ENCODE assay signal across 15 cellular contexts in the genomic region with DNA sequence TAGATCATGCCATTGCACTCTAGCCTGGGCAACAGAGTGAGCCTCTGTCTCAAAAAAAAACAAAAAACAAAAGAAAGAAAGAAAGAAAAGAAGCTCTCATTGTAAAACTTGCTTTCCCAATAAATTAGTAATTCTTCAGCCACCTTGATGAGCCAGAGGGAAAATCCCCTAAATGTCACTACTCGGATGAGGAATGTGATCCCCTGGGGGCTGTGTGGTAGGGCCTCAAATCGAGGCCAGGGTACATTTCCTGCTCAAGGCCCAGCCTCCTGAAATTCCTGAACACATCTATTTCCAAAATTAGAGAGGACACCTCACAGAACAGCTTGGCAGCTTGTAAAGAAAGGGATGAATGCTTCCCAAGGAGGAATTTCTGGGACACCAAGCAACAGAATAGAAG.
"Had no signal": no experiment of that assay in that cellular context is flagged by ENCODE, and none has a peak within 500 bp of the region (broad histone marks: within the 10 kb centered on the region; RNA-seq: fewer than 3 reads in every experiment).

No MANE protein-coding gene starts in this region.

- H3K4me3 ChIP-seq: breast epithelium, esophagus squamous epithelium, tibial nerve, uterus had no signal

- H3K4me1 ChIP-seq: breast epithelium, uterus had no signal

- H3K27me3 ChIP-seq: breast epithelium, esophagus squamous epithelium, tibial nerve, uterus had no signal

- DNase-seq: activated CD4-positive, alpha-beta T cell treated with anti-CD3 and anti-CD28 coated beads, Interleukin-2, amount 10 ng/mL, durations not matched to agents 7 days and 5 days; activated CD8-positive, alpha-beta memory T cell treated with anti-CD3 and anti-CD28 coated beads, Interleukin-2, amount 50 U/mL, for 4 hours; activated naive CD4-positive, alpha-beta T cell treated with anti-CD3 and anti-CD28 coated beads for 36 hours; activated T-cell treated with anti-CD3 and anti-CD28 coated beads, Interleukin-2, amount 50 U/mL, for 4 hours; anterior cingulate cortex; effector CD8-positive, alpha-beta T cell; esophagus squamous epithelium; hypothalamus; islet precursor cell; right cardiac atrium; uterus had no signal

- H3K36me3 ChIP-seq: breast epithelium, esophagus squamous epithelium, tibial nerve, uterus had no signal

- ATAC-seq: activated T-cell treated with anti-CD3 and anti-CD28 coated beads, Interleukin-2, amount 50 U/mL, for 4 hours; left lobe of liver; right cardiac atrium had no signal

- H3K9me3 ChIP-seq: breast epithelium, esophagus squamous epithelium, tibial nerve, uterus had no signal

- FAIRE-seq: frontal cortex had no signal

- H3K27ac ChIP-seq: esophagus squamous epithelium, tibial nerve, uterus had no signal
